Comparison of ENCODE assay signal across 1 cellular context in genomic region chr14:76965232-76965631, GRCh38.
TF ChIP-seq lines count a peak whose summit lies in the region.

No MANE protein-coding gene starts in this region.

TF ChIP-seq in K562, 482 proteins besides CTCF, POLR2A, EP300 and RAD21 (continued from another document):
- TF ChIP-seq ID3 (CRISPR knock-in tag; IDR thresholded peaks at IDR 0.05) (no peak), ID3 (tag; IDR thresholded peaks at IDR 0.05) (no peak), REST (CRISPR knock-in tag; IDR thresholded peaks at IDR 0.05; ENCODE audit: low read depth) (no peak), ZNF449 (CRISPR knock-in tag; IDR thresholded peaks at IDR 0.05) (no peak), CHCHD3 (CRISPR knock-in tag; IDR thresholded peaks at IDR 0.05) (no peak), ZFP91 (CRISPR knock-in tag; IDR thresholded peaks at IDR 0.05) (no peak), ZNF41 (CRISPR knock-in tag; conservative IDR thresholded peaks at IDR 0.05) (no peak), WHSC1 (IDR thresholded peaks at IDR 0.05; ENCODE audit: low read length) (no peak), ARID3B (CRISPR knock-in tag; IDR thresholded peaks at IDR 0.05; ENCODE audit: borderline replicate concordance) (no peak), NCOA1 (IDR thresholded peaks at IDR 0.05; ENCODE audit: low read depth) (no peak), HLTF (IDR thresholded peaks at IDR 0.05) (no peak), HDAC2 (IDR thresholded peaks at IDR 0.05) (no peak)
